In genomic region chr12:72271401-72271740, GRCh38 we compare ENCODE assay signal across 1 cellular context.
TF ChIP-seq lines count a peak whose summit lies in the region.

No MANE protein-coding gene starts in this region.

TF ChIP-seq in K562, 482 proteins besides CTCF, POLR2A, EP300 and RAD21 (continued from another document):
- TF ChIP-seq SRSF3 (IDR thresholded peaks at IDR 0.05; ENCODE audit: insufficient read depth, low read length) (no peak), DPF2 (IDR thresholded peaks at IDR 0.05) (no peak), ZNF143 (CRISPR knock-in tag; IDR thresholded peaks at IDR 0.05) (no peak), HLTF (IDR thresholded peaks at IDR 0.05) (no peak), SNRNP70 (optimal IDR thresholded peaks at IDR 0.05; ENCODE audit: low read depth, low read length) (no peak), CREB1 (IDR thresholded peaks at IDR 0.05) (no peak), CREB1 (CRISPR knock-in tag; IDR thresholded peaks at IDR 0.05) (no peak), EHMT2 (IDR thresholded peaks at IDR 0.05) (no peak), ZNF668 (CRISPR knock-in tag; IDR thresholded peaks at IDR 0.05) (no peak)
- TF ChIP-seq, protein P1, sequence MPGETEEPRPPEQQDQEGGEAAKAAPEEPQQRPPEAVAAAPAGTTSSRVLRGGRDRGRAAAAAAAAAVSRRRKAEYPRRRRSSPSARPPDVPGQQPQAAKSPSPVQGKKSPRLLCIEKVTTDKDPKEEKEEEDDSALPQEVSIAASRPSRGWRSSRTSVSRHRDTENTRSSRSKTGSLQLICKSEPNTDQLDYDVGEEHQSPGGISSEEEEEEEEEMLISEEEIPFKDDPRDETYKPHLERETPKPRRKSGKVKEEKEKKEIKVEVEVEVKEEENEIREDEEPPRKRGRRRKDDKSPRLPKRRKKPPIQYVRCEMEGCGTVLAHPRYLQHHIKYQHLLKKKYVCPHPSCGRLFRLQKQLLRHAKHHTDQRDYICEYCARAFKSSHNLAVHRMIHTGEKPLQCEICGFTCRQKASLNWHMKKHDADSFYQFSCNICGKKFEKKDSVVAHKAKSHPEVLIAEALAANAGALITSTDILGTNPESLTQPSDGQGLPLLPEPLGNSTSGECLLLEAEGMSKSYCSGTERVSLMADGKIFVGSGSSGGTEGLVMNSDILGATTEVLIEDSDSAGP (CRISPR knock-in tag; IDR thresholded peaks at IDR 0.05): no peak
TF ChIP-seq in K562: peak in this region for 0.
